ENCODE assay signal across 17 cellular contexts in the genomic region with DNA sequence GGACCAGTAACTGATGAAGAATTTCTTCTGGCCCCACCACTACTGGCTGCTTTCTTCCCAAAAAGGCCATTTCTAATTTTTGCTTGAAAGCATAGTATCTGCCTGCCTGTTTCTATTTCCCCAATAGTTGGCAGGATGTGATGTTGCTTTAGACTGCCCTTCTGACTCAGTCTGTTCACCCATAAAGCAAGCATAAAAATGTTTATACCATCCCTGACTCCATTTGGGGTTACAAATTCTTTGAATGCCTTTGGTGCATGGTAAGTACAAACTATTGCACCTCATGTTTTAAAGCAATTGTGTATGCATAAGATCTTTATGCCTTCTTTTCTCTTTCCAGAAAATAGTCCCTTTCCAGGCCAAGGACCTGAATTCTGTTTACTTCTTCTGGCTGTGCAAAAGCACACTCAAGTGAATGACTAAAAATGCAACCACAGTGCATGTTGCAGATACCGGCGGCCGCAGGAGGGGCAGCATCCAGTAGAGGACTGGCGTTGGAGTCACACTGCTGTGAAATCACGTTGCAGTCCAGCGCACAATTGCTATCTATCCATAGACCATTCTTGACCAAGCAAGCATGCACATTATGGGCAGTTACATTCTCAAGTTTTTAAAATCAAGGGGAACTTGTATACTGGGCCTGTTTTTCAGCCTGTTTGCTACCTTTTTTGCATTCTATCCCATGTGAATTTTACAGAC.
A peak's percentile ranks its signal among the peaks of the same experiment; 100 is the strongest.
DNase-seq lines count a peak whose midpoint lies in the region; ATAC-seq and TF ChIP-seq lines count a peak whose summit lies in the region.
"Had no signal": no experiment of that assay in that cellular context is flagged by ENCODE, and none has a peak within 500 bp of the region (broad histone marks: within the 10 kb centered on the region; RNA-seq: fewer than 3 reads in every experiment).

No MANE protein-coding gene starts in this region.

- no peak overlapping the region for H3K4me3 ChIP-seq in AG04449 (ENCODE audit: low read depth, low read length)
- no peak overlapping the region for H3K4me3 ChIP-seq in astrocyte of the cerebellum (ENCODE audit: low read depth, low read length)
- H3K4me3 ChIP-seq: hepatocyte, left lung, psoas muscle had no signal

- H3K4me3 Mint-ChIP-seq in activated naive CD8-positive, alpha-beta T cell treated with anti-CD3 and anti-CD28 coated beads, Interleukin-2, amount 50 U/mL, for 24 hours: no peak overlapping the region
- H3K4me3 Mint-ChIP-seq: activated naive CD8-positive, alpha-beta T cell treated with anti-CD3 and anti-CD28 coated beads, Interleukin-2, amount 10 ng/mL, durations not matched to agents 7 days and 5 days; activated T-cell treated with anti-CD3 and anti-CD28 coated beads, Interleukin-2, amount 50 U/mL, for 24 hours had no signal

- ATAC-seq in GM18519 (IDR thresholded peaks at IDR 0.05; ENCODE audit: low FRiP score, unreplicated experiment): no peak
- ATAC-seq in activated naive CD8-positive, alpha-beta T cell treated with anti-CD3 and anti-CD28 coated beads, Interleukin-2, amount 50 U/mL, for 24 hours: no peak
- ATAC-seq: HepG2, left lung, psoas muscle had no signal

- TF ChIP-seq CTCF in AG04449 (IDR thresholded peaks at IDR 0.05; ENCODE audit: insufficient read depth, low read length, missing control alignments): no peak
- TF ChIP-seq CTCF in astrocyte of the cerebellum (IDR thresholded peaks at IDR 0.05; ENCODE audit: low read depth, low read length, missing control alignments): no peak

- in situ Hi-C loops in astrocyte of the cerebellum (cut with HindIII; ENCODE audit: low sequenced_read_pairs): no loop called here

- H3K9me3 Mint-ChIP-seq in activated naive CD8-positive, alpha-beta T cell treated with anti-CD3 and anti-CD28 coated beads, Interleukin-2, amount 50 U/mL, for 24 hours: peaks cover 4% of the 10 kb centered on the region
- H3K9me3 Mint-ChIP-seq: activated T-cell treated with anti-CD3 and anti-CD28 coated beads, Interleukin-2, amount 50 U/mL, for 24 hours had no signal

- no peaks in the 10 kb centered on the region for H3K4me1 Mint-ChIP-seq in activated naive CD8-positive, alpha-beta T cell treated with anti-CD3 and anti-CD28 coated beads, Interleukin-2, amount 50 U/mL, for 24 hours
- H3K4me1 Mint-ChIP-seq: activated naive CD8-positive, alpha-beta T cell treated with anti-CD3 and anti-CD28 coated beads, Interleukin-2, amount 10 ng/mL, durations not matched to agents 7 days and 5 days had no signal

- CTCF ChIA-PET in AG04449 (lab: Yijun Ruan, JAX): no interaction called here

- peaks cover 5% of the 10 kb centered on the region for H3K27me3 Mint-ChIP-seq in activated naive CD8-positive, alpha-beta T cell treated with anti-CD3 and anti-CD28 coated beads, Interleukin-2, amount 50 U/mL, for 24 hours
- H3K27me3 Mint-ChIP-seq: activated naive CD8-positive, alpha-beta T cell treated with anti-CD3 and anti-CD28 coated beads, Interleukin-2, amount 10 ng/mL, durations not matched to agents 7 days and 5 days; activated T-cell treated with anti-CD3 and anti-CD28 coated beads, Interleukin-2, amount 50 U/mL, for 24 hours had no signal

- no peaks in the 10 kb centered on the region for H3K36me3 Mint-ChIP-seq in activated naive CD8-positive, alpha-beta T cell treated with anti-CD3 and anti-CD28 coated beads, Interleukin-2, amount 50 U/mL, for 24 hours (ENCODE audit: low read depth)
- H3K36me3 Mint-ChIP-seq: activated naive CD8-positive, alpha-beta T cell treated with anti-CD3 and anti-CD28 coated beads, Interleukin-2, amount 10 ng/mL, durations not matched to agents 7 days and 5 days had no signal

- no peak overlapping the region for H3K27ac Mint-ChIP-seq in activated naive CD8-positive, alpha-beta T cell treated with anti-CD3 and anti-CD28 coated beads, Interleukin-2, amount 50 U/mL, for 24 hours
- H3K27ac Mint-ChIP-seq: activated naive CD8-positive, alpha-beta T cell treated with anti-CD3 and anti-CD28 coated beads, Interleukin-2, amount 10 ng/mL, durations not matched to agents 7 days and 5 days; activated T-cell treated with anti-CD3 and anti-CD28 coated beads, Interleukin-2, amount 50 U/mL, for 24 hours had no signal

- POLR2A ChIA-PET in AG04449 (lab: Yijun Ruan, JAX): no interaction called here

- DNase-seq in AG04449 (ENCODE audit: low read depth, low spot score) (peak; percentile 28), HS-5 (ENCODE audit: low read depth) (peak; percentile 45), astrocyte of the cerebellum (ENCODE audit: low read depth) (peak; percentile 26), kidney tubule cell (ENCODE audit: low spot score) (peak; percentile 38), midbrain (lab: John Stamatoyannopoulos, UW) (no peak), NCI-H748 treated with DMSO at 0.1 percent for 48 hours (lab: John Stamatoyannopoulos, UW) (no peak)
- DNase-seq in activated naive CD8-positive, alpha-beta T cell treated with anti-CD3 and anti-CD28 coated beads, Interleukin-2, amount 50 U/mL, for 24 hours: no peak
- DNase-seq: activated CD4-positive, alpha-beta T cell treated with anti-CD3 and anti-CD28 coated beads, Interleukin-2, amount 50 U/mL, for 1 hour; activated naive CD8-positive, alpha-beta T cell treated with anti-CD3 and anti-CD28 coated beads, Interleukin-2, amount 10 ng/mL, durations not matched to agents 7 days and 5 days; activated T-cell treated with anti-CD3 and anti-CD28 coated beads, Interleukin-2, amount 50 U/mL, for 24 hours; left lung; NCI-H1048; psoas muscle; T-helper 9 cell had no signal

Comparison
In these comparisons a context has a peak if more than half of its experiments do, and no peak if none do; other contexts are left out.
1. DNase-seq: peak in AG04449 (single experiment), HS-5 (single experiment), astrocyte of the cerebellum (single experiment) and kidney tubule cell (single experiment); none in midbrain (single experiment), activated naive CD8-positive, alpha-beta T cell treated with anti-CD3 and anti-CD28 coated beads, Interleukin-2, amount 50 U/mL, for 24 hours (single experiment) and NCI-H748 treated with DMSO at 0.1 percent for 48 hours (single experiment).